Comparison of ENCODE assay signal across 1 cellular context in genomic region chr2:8216397-8216796, GRCh38.
TF ChIP-seq lines count a peak whose summit lies in the region.

No MANE protein-coding gene starts in this region.

TF ChIP-seq in HepG2, 621 proteins besides CTCF, POLR2A, EP300 and RAD21 (continued from another document):
- TF ChIP-seq MAFF (IDR thresholded peaks at IDR 0.05; ENCODE audit: low read depth, low read length) = peak; percentile 95
- peak; percentile 90 to 94 for TF ChIP-seq MAFK (conservative IDR thresholded peaks at IDR 0.05 in 1 of 2, IDR thresholded peaks at IDR 0.05 in 1 of 2; ENCODE audit: low read length in 2 of 2)
